Comparison of ENCODE assay signal across 1 cellular context in genomic region chr22:19872779-19873137, GRCh38.
TF ChIP-seq lines count a peak whose summit lies in the region.

No MANE protein-coding gene starts in this region.

TF ChIP-seq in endothelial cell of umbilical vein, 7 proteins besides CTCF, POLR2A, EP300 and RAD21 (continued from another document):
- TF ChIP-seq MAX (IDR thresholded peaks at IDR 0.05; ENCODE audit: insufficient read depth, insufficient read length) (no peak), JUN (IDR thresholded peaks at IDR 0.05; ENCODE audit: borderline replicate concordance, insufficient read depth, insufficient read length, low read depth) (no peak), POLR2AphosphoS5 (IDR thresholded peaks at IDR 0.05; ENCODE audit: insufficient read depth, low read depth, low read length) (peak; percentile 49), FOS (IDR thresholded peaks at IDR 0.05; ENCODE audit: borderline replicate concordance, insufficient read depth, low read length) (no peak), MYC (IDR thresholded peaks at IDR 0.05; ENCODE audit: low read depth, low read length) (no peak), GATA2 (IDR thresholded peaks at IDR 0.05; ENCODE audit: insufficient read depth, insufficient read length, low read depth, low read length) (no peak)
